ENCODE assay signal across 13 cellular contexts in genomic region chr4:130395871-130396270, GRCh38.
DNase-seq lines count a peak whose midpoint lies in the region; ATAC-seq, FAIRE-seq and TF ChIP-seq lines count a peak whose summit lies in the region.
"Had no signal": no experiment of that assay in that cellular context is flagged by ENCODE, and none has a peak within 500 bp of the region (broad histone marks: within the 10 kb centered on the region; RNA-seq: fewer than 3 reads in every experiment).

No MANE protein-coding gene starts in this region.

- no peak for FAIRE-seq in urothelium cell line (lab: Jason Lieb, UNC)
- FAIRE-seq: endometrium had no signal

- ATAC-seq in GM21619 (IDR thresholded peaks at IDR 0.05; ENCODE audit: unreplicated experiment) = no peak

- in situ Hi-C loops in astrocyte of the cerebellum (cut with HindIII; ENCODE audit: low sequenced_read_pairs) (no loop called here), GM13977 (cut with MboI; ENCODE audit: low pct_unique_long_range_greater_than_20kb, low sequenced_read_pairs, unreplicated experiment) (no loop called here)

- H3K4me3 ChIP-seq in astrocyte of the cerebellum (ENCODE audit: low read depth, low read length) = no peak overlapping the region
- no peak overlapping the region for H3K4me3 ChIP-seq in fibroblast of villous mesenchyme (ENCODE audit: low read depth, low read length)
- H3K4me3 ChIP-seq: cardiac muscle cell, smooth muscle cell had no signal

- TF ChIP-seq CTCF in astrocyte of the cerebellum (IDR thresholded peaks at IDR 0.05; ENCODE audit: low read depth, low read length, missing control alignments) = no peak
- TF ChIP-seq CTCF in fibroblast of villous mesenchyme (IDR thresholded peaks at IDR 0.05; ENCODE audit: insufficient read depth, low read depth, low read length) = no peak
- no peak for TF ChIP-seq CTCF in GM13977 (IDR thresholded peaks at IDR 0.05; ENCODE audit: extremely low read depth, insufficient read depth, missing control alignments)

- peak; percentile 28 for DNase-seq in HPDE6-E6E7 (ENCODE audit: extremely low spot score)
- peak; percentile 47 for DNase-seq in astrocyte of the cerebellum (ENCODE audit: low read depth)
- peak; percentile 63 for DNase-seq in fibroblast of villous mesenchyme (ENCODE audit: low read depth)
- peak; percentile 2 for DNase-seq in urothelium cell line (ENCODE audit: low spot score)
- DNase-seq in GM13977 (ENCODE audit: low spot score) = no peak
- DNase-seq in NCI-H2196 treated with DMSO at 0.1 percent for 48 hours (lab: John Stamatoyannopoulos, UW; ENCODE audit: unreplicated experiment) = no peak
- DNase-seq: activated effector memory CD4-positive, alpha-beta T cell treated with anti-CD3 and anti-CD28 coated beads, Interleukin-2, amount 50 U/mL, for 16 hours; Caco-2; NCI-H2081 treated with DMSO at 0.1 percent for 48 hours had no signal

Comparison
In these comparisons a context has a peak if more than half of its experiments do, and no peak if none do; other contexts are left out.
1. DNase-seq: peak in HPDE6-E6E7 (single experiment), astrocyte of the cerebellum (single experiment), fibroblast of villous mesenchyme (single experiment) and urothelium cell line (single experiment); none in GM13977 (single experiment) and NCI-H2196 treated with DMSO at 0.1 percent for 48 hours (single experiment).